In genomic region chr15:83304861-83305661, GRCh38 we compare ENCODE assay signal across 16 cellular contexts. TPM values are rescaled to one million over a fixed set of nuclear protein-coding genes. Genes with fewer than 3 reads are reported as not detected.
DNase-seq lines count a peak whose midpoint lies in the region; ATAC-seq, FAIRE-seq and TF ChIP-seq lines count a peak whose summit lies in the region.
"Had no signal": no experiment of that assay in that cellular context is flagged by ENCODE, and none has a peak within 500 bp of the region (broad histone marks: within the 10 kb centered on the region; RNA-seq: fewer than 3 reads in every experiment).

No MANE protein-coding gene starts in this region.

- no peaks in the 10 kb centered on the region for H3K36me3 ChIP-seq in H1 (ENCODE audit: control insufficient read depth in 2 of 4, insufficient read depth in 4 of 4, low read length in 3 of 4)
- H3K36me3 ChIP-seq in mesenchymal stem cell (ENCODE audit: control insufficient read depth in 1 of 2, insufficient read depth in 2 of 2, low read depth in 1 of 2, low read length in 2 of 2): no peaks in the 10 kb centered on the region
- no peaks in the 10 kb centered on the region for H3K36me3 ChIP-seq in upper lobe of right lung
- H3K36me3 ChIP-seq: BE2C, gastroesophageal sphincter, neutrophil had no signal

- intact Hi-C loops in upper lobe of right lung (cut with DNase I): no loop called here
- intact Hi-C loops in left colon (cut with DNase I, micrococcal nuclease): no loop called here

- H3K23me2 ChIP-seq in H1 (ENCODE audit: low read depth, low read length): no peaks in the 10 kb centered on the region; the same call in none of the 2 replicates

- no peak for TF ChIP-seq CTCF in H1 (IDR thresholded peaks at IDR 0.05; ENCODE audit: control extremely low read depth in 1 of 3, insufficient read depth in 1 of 3, low read depth in 1 of 3, low read length in 3 of 3)
- no peak for TF ChIP-seq CTCF in upper lobe of right lung (IDR thresholded peaks at IDR 0.05)
- TF ChIP-seq CTCF in osteocyte (IDR thresholded peaks at IDR 0.05): no peak

- no peak overlapping the region for H3K4ac ChIP-seq in H1 (replicated peaks; ENCODE audit: insufficient read length, low read depth, low read length)
- H3K4ac ChIP-seq in mesenchymal stem cell (ENCODE audit: low read depth in 1 of 2, low read length in 2 of 2): no peak overlapping the region

- H3K4me3 Mint-ChIP-seq in osteocyte (ENCODE audit: unreplicated experiment): no peak overlapping the region
- H3K4me3 Mint-ChIP-seq: activated CD4-positive, alpha-beta memory T cell treated with anti-CD3 and anti-CD28 coated beads, Interleukin-2, amount 10 ng/mL, durations not matched to agents 7 days and 5 days; activated T-cell treated with anti-CD3 and anti-CD28 coated beads, Interleukin-2, amount 50 U/mL, for 72 hours; HFFc6 had no signal

- no peaks in the 10 kb centered on the region for H3K36me3 Mint-ChIP-seq in osteocyte (ENCODE audit: unreplicated experiment)

- H3K4me1 ChIP-seq in H1 (replicated peaks in 1 of 4; ENCODE audit: control insufficient read depth in 3 of 4, insufficient read depth in 4 of 4, low read length in 3 of 4) (peaks cover 9 to 23% (median 13%) of the 10 kb centered on the region in 4 experiments), mesenchymal stem cell (ENCODE audit: control insufficient read depth, insufficient read depth, low read depth, low read length) (peaks cover 11% of the 10 kb centered on the region), upper lobe of right lung (no peaks in the 10 kb centered on the region)
- H3K4me1 ChIP-seq: BE2C had no signal

- H3K79me2 ChIP-seq in H1 (ENCODE audit: control insufficient read depth in 1 of 2, insufficient read depth in 2 of 2, low read length in 2 of 2): no peaks in the 10 kb centered on the region

- no peak overlapping the region for H2BK5ac ChIP-seq in H1 (ENCODE audit: low read depth, low read length)
- no peak overlapping the region for H2BK5ac ChIP-seq in mesenchymal stem cell (ENCODE audit: low read depth, low read length, poor library complexity, severe bottlenecking)

- TF ChIP-seq POLR2A in H1 (IDR thresholded peaks at IDR 0.05; ENCODE audit: control extremely low read depth in 1 of 2, low read depth in 2 of 2, low read length in 2 of 2): no peak

- H2AFZ ChIP-seq in H1 (ENCODE audit: low read length) (0 out of 2 replicates have a peak overlapping the region, but pooled peaks have one; percentile 31), mesenchymal stem cell (ENCODE audit: low read depth, low read length) (no peak overlapping the region)

- H3K56ac ChIP-seq in H1 (replicated peaks; ENCODE audit: insufficient read length, low read depth, low read length): no peak overlapping the region

- no peaks in the 10 kb centered on the region; a peak in 1 of 7 replicates for H3K27me3 ChIP-seq in H1 (replicated peaks in 1 of 4; ENCODE audit: control insufficient read depth in 3 of 4, extremely low read depth in 1 of 4, insufficient read depth in 3 of 4, low read length in 3 of 4)
- no peaks in the 10 kb centered on the region for H3K27me3 ChIP-seq in mesenchymal stem cell (ENCODE audit: control insufficient read depth in 1 of 2, insufficient read depth in 1 of 2, low read length in 2 of 2)
- H3K27me3 ChIP-seq in upper lobe of right lung: no peaks in the 10 kb centered on the region
- H3K27me3 ChIP-seq: BE2C had no signal

- no peak for TF ChIP-seq RAD21 in H1 (IDR thresholded peaks at IDR 0.05 in 1 of 2, conservative IDR thresholded peaks at IDR 0.05 in 1 of 2; ENCODE audit: low read depth in 2 of 2, low read length in 2 of 2)

- H3K27me3 Mint-ChIP-seq in osteocyte (ENCODE audit: unreplicated experiment): no peaks in the 10 kb centered on the region

- peak overlapping the region; percentile 85; the same call in 1 of the 2 replicates for H2BK12ac ChIP-seq in H1 (ENCODE audit: low read depth, low read length)
- peak overlapping the region in 1 of 2 experiments; percentile 63 for H2BK12ac ChIP-seq in mesenchymal stem cell (ENCODE audit: low read length in 2 of 2)

- H3K27ac ChIP-seq in H1 (ENCODE audit: low read depth, low read length) (no peak overlapping the region), mesenchymal stem cell (ENCODE audit: low read length, poor library complexity, severe bottlenecking) (no peak overlapping the region), upper lobe of right lung (no peak overlapping the region)
- H3K27ac ChIP-seq: gastroesophageal sphincter, neutrophil had no signal

- 84% methylated on average over 10 of the region's 10 CpGs; no CpG with 5 or more reads in 1 of the 2 experiments for WGBS in H1 (ENCODE audit: extremely low coverage in 1 of 2, insufficient coverage in 1 of 2, insufficient read length in 1 of 2, insufficient replicate concordance in 2 of 2, low coverage in 1 of 2, low lambda C conversion rate in 2 of 2, missing lambda C conversion rate in 1 of 2), 2 experiments
- WGBS in mesenchymal stem cell: 60% methylated on average over 10 of the region's 10 CpGs

- H2BK15ac ChIP-seq in H1 (ENCODE audit: low read length) (0 out of 2 replicates have a peak overlapping the region, but pooled peaks have one; percentile 62), mesenchymal stem cell (ENCODE audit: low read depth, poor library complexity, severe bottlenecking) (no peak overlapping the region)

- H3K9me3 ChIP-seq in H1 (ENCODE audit: insufficient read depth in 2 of 2, low read depth in 1 of 2, low read length in 1 of 2) (no peaks in the 10 kb centered on the region), mesenchymal stem cell (ENCODE audit: control insufficient read depth, low read length) (no peaks in the 10 kb centered on the region), upper lobe of right lung (no peaks in the 10 kb centered on the region)
- H3K9me3 ChIP-seq: BE2C, neutrophil had no signal

- peak; percentile 77 for DNase-seq in NCI-H226
- no peak for DNase-seq in H1 (ENCODE audit: low read depth in 1 of 2, low spot score in 2 of 2)
- no peak for DNase-seq in mesenchymal stem cell
- no peak for DNase-seq in upper lobe of right lung
- no peak for DNase-seq in DMS53 (lab: John Stamatoyannopoulos, UW)
- DNase-seq in left colon: no peak
- DNase-seq in osteocyte (ENCODE audit: extremely low spot score, unreplicated experiment): no peak
- DNase-seq: activated CD4-positive, alpha-beta memory T cell treated with anti-CD3 and anti-CD28 coated beads, Interleukin-2, amount 10 ng/mL, durations not matched to agents 7 days and 5 days; activated T-cell treated with anti-CD3 and anti-CD28 coated beads, Interleukin-2, amount 50 U/mL, for 72 hours; BE2C; HFFc6; NCI-H2107; NCI-H748 treated with DMSO at 0.1 percent for 48 hours; stimulated activated CD4-positive, alpha-beta T cell treated with anti-CD3 and anti-CD28 coated beads, Interleukin-4, amount 100 ng/mL, for 24 hours had no signal

- H3K4me1 Mint-ChIP-seq in osteocyte (ENCODE audit: unreplicated experiment): peaks cover 7% of the 10 kb centered on the region
- H3K4me1 Mint-ChIP-seq: activated CD4-positive, alpha-beta memory T cell treated with anti-CD3 and anti-CD28 coated beads, Interleukin-2, amount 10 ng/mL, durations not matched to agents 7 days and 5 days had no signal

- CTCF ChIA-PET in H1 (lab: Charles Lee; ENCODE audit: partially characterized antibody): interaction anchor here (0.6 to 2.2 kb wide), 5 partner anchors 10 to 131 kb away, joined by 3 to 10 read pairs (median 3); no protein-coding TSS in a partner anchor

- no peak overlapping the region for H3K4me3 ChIP-seq in H1 (ENCODE audit: extremely low read depth in 1 of 4, insufficient read depth in 2 of 4, low read depth in 3 of 4, low read length in 4 of 4)
- H3K4me3 ChIP-seq in mesenchymal stem cell (ENCODE audit: insufficient read depth in 1 of 2, low read depth in 1 of 2, low read length in 2 of 2): no peak overlapping the region
- H3K4me3 ChIP-seq in upper lobe of right lung: no peak overlapping the region
- H3K4me3 ChIP-seq: gastroesophageal sphincter had no signal

- H4K20me1 ChIP-seq in H1 (replicated peaks in 1 of 2; ENCODE audit: control insufficient read depth in 1 of 2, insufficient read depth in 2 of 2, low read length in 2 of 2): no peaks in the 10 kb centered on the region

- H4K8ac ChIP-seq in H1 (ENCODE audit: extremely low read depth, insufficient read depth, low read length): no peak overlapping the region
- H4K8ac ChIP-seq in mesenchymal stem cell (ENCODE audit: low read length): peak overlapping the region; percentile 2

- no peak overlapping the region for H4K5ac ChIP-seq in H1 (ENCODE audit: insufficient read length, low read depth, low read length)

- no peak overlapping the region for H3K27ac Mint-ChIP-seq in osteocyte (ENCODE audit: unreplicated experiment)
- H3K27ac Mint-ChIP-seq: activated CD4-positive, alpha-beta memory T cell treated with anti-CD3 and anti-CD28 coated beads, Interleukin-2, amount 10 ng/mL, durations not matched to agents 7 days and 5 days; activated T-cell treated with anti-CD3 and anti-CD28 coated beads, Interleukin-2, amount 50 U/mL, for 72 hours; HFFc6 had no signal

- H3K9ac ChIP-seq in H1 (replicated peaks in 1 of 4; ENCODE audit: extremely low read depth in 1 of 4, low read depth in 3 of 4, low read length in 3 of 4) (no peak overlapping the region), mesenchymal stem cell (ENCODE audit: low read length) (no peak overlapping the region)

- H3K4me2 ChIP-seq in H1 (ENCODE audit: insufficient read depth in 1 of 2, low read depth in 2 of 2, low read length in 2 of 2) (peak overlapping the region; percentile 33 to 41; a peak in 1 of 4 replicates), mesenchymal stem cell (ENCODE audit: low read length, poor library complexity, severe bottlenecking) (no peak overlapping the region)

- FAIRE-seq in H1 (lab: Jason Lieb, UNC): no peak

- ATAC-seq in upper lobe of right lung: peak; percentile 24
- ATAC-seq in left colon: no peak
- ATAC-seq: activated T-cell treated with anti-CD3 and anti-CD28 coated beads, Interleukin-2, amount 50 U/mL, for 72 hours; gastroesophageal sphincter had no signal

- H4K91ac ChIP-seq in H1 (replicated peaks; ENCODE audit: insufficient read length, low read length) (no peak overlapping the region), mesenchymal stem cell (ENCODE audit: low read length) (peak overlapping the region; percentile 36)

- no peak overlapping the region for H2BK20ac ChIP-seq in H1 (ENCODE audit: low read length)

- POLR2A ChIA-PET in H1 (lab: Charles Lee; ENCODE audit: partially characterized antibody): interaction anchor here (0.7 kb wide), 1 partner anchor 244 kb away, joined by 3 read pairs; no protein-coding TSS in a partner anchor

- no peak overlapping the region for H2BK120ac ChIP-seq in H1 (replicated peaks; ENCODE audit: low read depth, low read length)
- no peak overlapping the region for H2BK120ac ChIP-seq in mesenchymal stem cell (ENCODE audit: low read depth, low read length)

- no peak overlapping the region for H2AK5ac ChIP-seq in H1 (ENCODE audit: low read depth, low read length)
- peak overlapping the region; percentile 51 for H2AK5ac ChIP-seq in mesenchymal stem cell (ENCODE audit: low read length, severe bottlenecking)

- no peaks in the 10 kb centered on the region for H3K9me3 Mint-ChIP-seq in osteocyte (ENCODE audit: unreplicated experiment)
- H3K9me3 Mint-ChIP-seq: activated CD4-positive, alpha-beta memory T cell treated with anti-CD3 and anti-CD28 coated beads, Interleukin-2, amount 10 ng/mL, durations not matched to agents 7 days and 5 days; activated T-cell treated with anti-CD3 and anti-CD28 coated beads, Interleukin-2, amount 50 U/mL, for 72 hours; HFFc6 had no signal

- H3K18ac ChIP-seq in H1 (ENCODE audit: extremely low read depth, low read length): no peak overlapping the region; the same call in 1 of the 2 replicates
- no peak overlapping the region for H3K18ac ChIP-seq in mesenchymal stem cell (ENCODE audit: low read depth in 1 of 2, low read length in 2 of 2)

- H3K14ac ChIP-seq in H1 (ENCODE audit: insufficient read length) (no peak overlapping the region), mesenchymal stem cell (ENCODE audit: low read length in 2 of 2) (peak overlapping the region in 1 of 2 experiments; percentile 0)

- TF ChIP-seq EP300 in H1 (IDR thresholded peaks at IDR 0.05; ENCODE audit: borderline replicate concordance in 1 of 2, low read depth in 2 of 2, low read length in 2 of 2): no peak

- H3K23ac ChIP-seq in H1 (ENCODE audit: insufficient read length) (no peak overlapping the region), mesenchymal stem cell (ENCODE audit: low read length in 2 of 2) (no peak overlapping the region)

- no peaks in the 10 kb centered on the region for H3K79me1 ChIP-seq in H1 (ENCODE audit: low read depth, low read length)
- H3K79me1 ChIP-seq in mesenchymal stem cell (replicated peaks; ENCODE audit: low read length, poor library complexity, severe bottlenecking): no peaks in the 10 kb centered on the region

RNA-seq across cellular contexts. Expression of gene BNC1, which starts 20.6 kb away (rescaled TPM):
- total RNA-seq in H1 (2021; fragmentation: NEBNext Ultra II Directional; extraction: Animal tissue kit (Norgen Biotek cat#: 25700)): 0.67 and 0.99 TPM in 2 replicates
- polyA plus RNA-seq in H1 (2011; rRNA removed): 0.53 and 2.1 TPM in 2 replicates
- 0.70 TPM for polyA plus RNA-seq in H1 (2011; cell fraction: cytosol; rRNA removed)
- 1.9 TPM for polyA plus RNA-seq in H1 (2011; cell fraction: nucleus; rRNA removed)
- 2.5 to 3.6 TPM (median 3.2 TPM) in 4 replicates for polyA plus RNA-seq in H1 (2012, experiment 1 of 2)
- polyA plus RNA-seq in H1 (2012, experiment 2 of 2): 0.24 TPM
- polyA plus RNA-seq in H1 (2013, experiment 1 of 2): 0.14 TPM
- polyA plus RNA-seq in H1 (2013, experiment 2 of 2): 0.17 TPM
- polyA minus RNA-seq in H1 (2011; rRNA and poly(A)+ RNA removed): 2.7 and 10.1 TPM in 2 replicates
- 0.81 TPM for polyA minus RNA-seq in H1 (2011; cell fraction: cytosol; rRNA and poly(A)+ RNA removed)
- polyA minus RNA-seq in H1 (2011; cell fraction: nucleus; rRNA and poly(A)+ RNA removed): 1.00 TPM
- polyA plus RNA-seq in mesenchymal stem cell (2013, experiment 1 of 2): 2.7 TPM
- 2.7 TPM for polyA plus RNA-seq in mesenchymal stem cell (2013, experiment 2 of 2)
- total RNA-seq in upper lobe of right lung (3.1 TPM), left colon (not detected), osteocyte (3.2 TPM in 2 replicates)
- total RNA-seq: activated CD4-positive, alpha-beta memory T cell treated with anti-CD3 and anti-CD28 coated beads, Interleukin-2, amount 10 ng/mL, durations not matched to agents 7 days and 5 days; activated T-cell treated with anti-CD3 and anti-CD28 coated beads, Interleukin-2, amount 50 U/mL, for 72 hours had no signal
